ENCODE assay signal across 9 cellular contexts in genomic region chr17:47225436-47225858, GRCh38. TPM values are rescaled to one million over a fixed set of nuclear protein-coding genes. Genes with fewer than 3 reads are reported as not detected.
DNase-seq lines count a peak whose midpoint lies in the region; ATAC-seq and TF ChIP-seq lines count a peak whose summit lies in the region.
"Had no signal": no experiment of that assay in that cellular context is flagged by ENCODE, and none has a peak within 500 bp of the region (broad histone marks: within the 10 kb centered on the region; RNA-seq: fewer than 3 reads in every experiment).

No MANE protein-coding gene starts in this region.

- H3K9me3 Mint-ChIP-seq in activated T-helper 17 cell treated with anti-CD3 and anti-CD28 coated beads, Interleukin-2, amount 50 U/mL, for 72 hours, result no peaks in the 10 kb centered on the region

- in situ Hi-C loops in GM13976 (cut with MboI; ENCODE audit: low sequenced_read_pairs, unreplicated experiment), result no loop called here

- ATAC-seq in left ventricle myocardium superior (peak; percentile 74), T-helper 17 cell (no peak)
- no peak for ATAC-seq in activated T-helper 17 cell treated with anti-CD3 and anti-CD28 coated beads, Interleukin-2, amount 50 U/mL, for 72 hours (replicated peaks)

- no peak for TF ChIP-seq CTCF in GM13976 (IDR thresholded peaks at IDR 0.05; ENCODE audit: borderline replicate concordance, control extremely low read depth, extremely low read depth, insufficient read depth, missing control alignments)

- peak overlapping the region; percentile 53 for H3K9ac ChIP-seq in adipocyte (ENCODE audit: low read length)

- H3K9me3 ChIP-seq in adipocyte (ENCODE audit: control insufficient read depth, low read length), result no peaks in the 10 kb centered on the region
- H3K9me3 ChIP-seq in T-helper 17 cell (ENCODE audit: control insufficient read depth, low read length, poor library complexity, severe bottlenecking), result no peaks in the 10 kb centered on the region

- peaks cover 19% of the 10 kb centered on the region for H3K4me1 Mint-ChIP-seq in activated T-helper 17 cell treated with anti-CD3 and anti-CD28 coated beads, Interleukin-2, amount 50 U/mL, for 72 hours
- H3K4me1 Mint-ChIP-seq in T-helper 17 cell, result peaks cover 25% of the 10 kb centered on the region

- peaks cover 28% of the 10 kb centered on the region for H3K4me1 ChIP-seq in adipocyte (ENCODE audit: control insufficient read depth, insufficient read depth, low read length)

- H3K27ac Mint-ChIP-seq in activated T-helper 17 cell treated with anti-CD3 and anti-CD28 coated beads, Interleukin-2, amount 50 U/mL, for 72 hours, result no peak overlapping the region
- no peak overlapping the region for H3K27ac Mint-ChIP-seq in T-helper 17 cell

- H3K36me3 Mint-ChIP-seq in activated T-helper 17 cell treated with anti-CD3 and anti-CD28 coated beads, Interleukin-2, amount 50 U/mL, for 72 hours (ENCODE audit: low read depth), result no peaks in the 10 kb centered on the region
- H3K36me3 Mint-ChIP-seq in T-helper 17 cell (ENCODE audit: low read depth), result no peaks in the 10 kb centered on the region

- H3K36me3 ChIP-seq in adipocyte (ENCODE audit: control insufficient read depth, insufficient read depth, low read length, severe bottlenecking), result no peaks in the 10 kb centered on the region

- H3K4me3 ChIP-seq in adipocyte (ENCODE audit: low read length), result peak overlapping the region; percentile 46
- no peak overlapping the region for H3K4me3 ChIP-seq in skin epidermis

- intact Hi-C loops in left ventricle myocardium superior (cut with micrococcal nuclease), result no loop called here

- peaks cover 5% of the 10 kb centered on the region for H3K27me3 ChIP-seq in adipocyte (replicated peaks; ENCODE audit: control insufficient read depth, insufficient read depth, low read length)

- H3K27ac ChIP-seq in skin epidermis, result peak overlapping the region in 17 of 21 experiments; percentile 9 to 87 (median 69)

- DNase-seq in GM03348 (ENCODE audit: low spot score) (peak; percentile 75), adipocyte (ENCODE audit: low read depth) (peak; percentile 79), left ventricle myocardium superior (no peak), NAMALWA (ENCODE audit: low spot score) (no peak), GM13976 (ENCODE audit: low spot score) (no peak), T-helper 17 cell (no peak)
- DNase-seq: NCI-H1105 had no signal

- H3K27me3 Mint-ChIP-seq in activated T-helper 17 cell treated with anti-CD3 and anti-CD28 coated beads, Interleukin-2, amount 50 U/mL, for 72 hours, result no peaks in the 10 kb centered on the region
- H3K27me3 Mint-ChIP-seq in T-helper 17 cell, result peaks cover 5% of the 10 kb centered on the region

- no peak overlapping the region for H3K4me3 Mint-ChIP-seq in activated T-helper 17 cell treated with anti-CD3 and anti-CD28 coated beads, Interleukin-2, amount 50 U/mL, for 72 hours
- no peak overlapping the region for H3K4me3 Mint-ChIP-seq in T-helper 17 cell

RNA-seq across cellular contexts. Expression of gene MYL4, which starts 16.3 kb away (rescaled TPM):
- total RNA-seq in left ventricle myocardium superior (133 TPM), T-helper 17 cell (not detected)
- total RNA-seq in activated T-helper 17 cell treated with anti-CD3 and anti-CD28 coated beads, Interleukin-2, amount 50 U/mL, for 72 hours, result under 1 TPM; 0.30 to 0.53 TPM

RNA-seq across cellular contexts. Expression of gene ITGB3, which starts 28.2 kb away (rescaled TPM):
- total RNA-seq in left ventricle myocardium superior, result 3.2 TPM
- total RNA-seq in activated T-helper 17 cell treated with anti-CD3 and anti-CD28 coated beads, Interleukin-2, amount 50 U/mL, for 72 hours, result under 1 TPM in 1 of 2 donors, not detected in 1; 0.11 TPM
- 100 to 1,000 TPM in 1 of 2 donors, 1 to 10 TPM in 1; 7.8 to 283 TPM for total RNA-seq in T-helper 17 cell

RNA-seq across cellular contexts. Expression of gene CDC27, which starts 36.4 kb away (rescaled TPM):
- total RNA-seq in left ventricle myocardium superior (81.8 TPM), T-helper 17 cell (10 to 100 TPM; 50.1 to 61.6 TPM)
- 100 to 1,000 TPM; 122 to 146 TPM for total RNA-seq in activated T-helper 17 cell treated with anti-CD3 and anti-CD28 coated beads, Interleukin-2, amount 50 U/mL, for 72 hours

Comparison
In these comparisons a context has a peak if more than half of its experiments do, and no peak if none do; other contexts are left out.
1. DNase-seq: peak in GM03348 (single experiment) and adipocyte (single experiment); none in left ventricle myocardium superior (single experiment), NAMALWA (single experiment), GM13976 (single experiment) and T-helper 17 cell (0 of 3).
2. RNA of gene MYL4, which starts 16.3 kb away (total RNA-seq): 133 TPM in left ventricle myocardium superior (single experiment); 0.30 to 0.53 TPM in activated T-helper 17 cell treated with anti-CD3 and anti-CD28 coated beads, Interleukin-2, amount 50 U/mL, for 72 hours and not detected in T-helper 17 cell; every median in the first group is over 10 times any median in the second.